In the genomic region with DNA sequence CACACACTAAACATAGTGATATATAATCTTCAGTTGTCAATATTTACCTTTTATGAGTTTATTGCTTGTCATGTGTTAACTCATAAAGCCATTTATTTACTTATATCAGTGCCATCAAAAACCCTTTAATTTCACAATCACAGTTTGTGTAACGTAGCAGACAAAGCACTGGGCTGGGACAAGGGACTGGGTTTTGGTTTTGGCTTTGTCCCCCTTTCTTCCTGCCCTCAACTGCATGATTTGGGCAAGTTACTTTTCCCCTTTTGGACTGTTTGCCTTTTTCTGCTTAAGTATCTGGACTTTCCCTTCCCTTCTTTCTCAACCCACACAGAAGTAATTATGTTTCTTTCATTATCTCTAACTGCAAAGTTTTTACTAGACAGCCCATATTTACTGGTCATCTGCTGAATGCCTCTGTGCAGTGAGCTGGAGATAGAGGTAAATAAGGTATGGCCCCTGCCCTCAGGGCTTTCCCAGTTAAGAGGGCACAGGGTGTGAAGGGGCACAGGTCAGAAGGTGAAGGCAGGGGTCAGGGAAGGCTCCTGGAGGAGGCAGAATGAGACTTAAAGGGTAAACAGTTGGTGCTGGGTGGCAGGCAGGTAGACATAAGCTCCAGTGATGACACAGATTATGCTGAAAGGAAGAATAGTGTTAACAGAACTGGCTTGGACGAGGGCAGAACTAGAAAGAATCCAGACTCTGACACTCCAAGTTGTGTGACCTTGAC, we compare ENCODE assay signal across 13 cellular contexts.
A peak's percentile ranks its signal among the peaks of the same experiment; 100 is the strongest.
DNase-seq lines count a peak whose midpoint lies in the region; ATAC-seq, FAIRE-seq and TF ChIP-seq lines count a peak whose summit lies in the region.
"Had no signal": no experiment of that assay in that cellular context is flagged by ENCODE, and none has a peak within 500 bp of the region (broad histone marks: within the 10 kb centered on the region; RNA-seq: fewer than 3 reads in every experiment).

No MANE protein-coding gene starts in this region.

- no peak for TF ChIP-seq CTCF in 22Rv1 (IDR thresholded peaks at IDR 0.05)
- TF ChIP-seq CTCF in VCaP (conservative IDR thresholded peaks at IDR 0.05) = no peak

- peak overlapping the region; percentile 30 for H3K27ac ChIP-seq in 22Rv1
- peak overlapping the region; percentile 73 for H3K27ac ChIP-seq in VCaP
- H3K27ac ChIP-seq: BLaER1 treated with 17β-estradiol and CSF1 and Interleukin-3, amounts not matched to agents 10 nM and 100 nM; left ventricle myocardium inferior; SJCRH30 had no signal

- FAIRE-seq in HTR-8/SVneo (lab: Jason Lieb, UNC) = no peak

- DNase-seq in globus pallidus (ENCODE audit: low spot score) = no peak
- DNase-seq in HTR-8/SVneo (ENCODE audit: insufficient read length, low spot score) = no peak
- DNase-seq in NCI-H2196 (lab: John Stamatoyannopoulos, UW; ENCODE audit: unreplicated experiment) = no peak
- DNase-seq in NCI-H774 (lab: John Stamatoyannopoulos, UW) = no peak
- DNase-seq: activated CD8-positive, alpha-beta memory T cell treated with anti-CD3 and anti-CD28 coated beads for 24 hours; left ventricle myocardium inferior; NCI-H1105; SJCRH30 had no signal

- peak; percentile 70 for ATAC-seq in GM18868 (IDR thresholded peaks at IDR 0.05; ENCODE audit: unreplicated experiment)
- ATAC-seq in HG02852 (IDR thresholded peaks at IDR 0.05; ENCODE audit: unreplicated experiment) = peak; percentile 70
